1 cellular context compared by ENCODE assay signal in the genomic region with DNA sequence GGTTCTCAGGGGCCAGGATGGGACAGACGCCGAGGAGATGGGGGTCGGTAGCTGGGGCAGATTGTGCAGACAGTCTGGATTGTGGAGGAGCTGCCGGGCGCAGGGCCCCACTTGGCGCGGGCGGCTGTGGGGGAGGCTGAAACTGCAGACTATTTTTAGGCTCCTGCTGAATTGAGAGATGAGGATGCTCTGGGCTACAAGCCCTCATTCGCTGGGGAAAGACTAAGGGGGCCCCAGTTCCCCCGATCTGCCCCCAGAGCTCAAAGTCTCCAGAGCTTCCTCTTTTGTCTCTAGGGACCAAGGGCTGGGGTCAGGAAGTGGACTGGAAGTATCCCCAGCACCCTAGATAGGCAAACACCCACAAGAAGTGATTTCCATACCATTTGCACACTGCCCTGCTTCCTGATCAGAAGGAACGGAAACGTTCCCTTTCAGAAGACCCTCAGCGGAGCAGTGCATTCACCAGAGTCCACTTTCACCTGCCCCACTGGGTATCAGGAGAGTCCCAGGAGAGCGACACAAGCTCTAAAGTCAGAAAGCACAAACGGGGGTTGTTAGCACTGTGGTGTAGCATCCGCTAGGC.
TF ChIP-seq lines count a peak whose summit lies in the region.

No MANE protein-coding gene starts in this region.

TF ChIP-seq in WTC11, 78 proteins besides CTCF, POLR2A, EP300 and RAD21 (continued from another document):
- TF ChIP-seq, protein P1, sequence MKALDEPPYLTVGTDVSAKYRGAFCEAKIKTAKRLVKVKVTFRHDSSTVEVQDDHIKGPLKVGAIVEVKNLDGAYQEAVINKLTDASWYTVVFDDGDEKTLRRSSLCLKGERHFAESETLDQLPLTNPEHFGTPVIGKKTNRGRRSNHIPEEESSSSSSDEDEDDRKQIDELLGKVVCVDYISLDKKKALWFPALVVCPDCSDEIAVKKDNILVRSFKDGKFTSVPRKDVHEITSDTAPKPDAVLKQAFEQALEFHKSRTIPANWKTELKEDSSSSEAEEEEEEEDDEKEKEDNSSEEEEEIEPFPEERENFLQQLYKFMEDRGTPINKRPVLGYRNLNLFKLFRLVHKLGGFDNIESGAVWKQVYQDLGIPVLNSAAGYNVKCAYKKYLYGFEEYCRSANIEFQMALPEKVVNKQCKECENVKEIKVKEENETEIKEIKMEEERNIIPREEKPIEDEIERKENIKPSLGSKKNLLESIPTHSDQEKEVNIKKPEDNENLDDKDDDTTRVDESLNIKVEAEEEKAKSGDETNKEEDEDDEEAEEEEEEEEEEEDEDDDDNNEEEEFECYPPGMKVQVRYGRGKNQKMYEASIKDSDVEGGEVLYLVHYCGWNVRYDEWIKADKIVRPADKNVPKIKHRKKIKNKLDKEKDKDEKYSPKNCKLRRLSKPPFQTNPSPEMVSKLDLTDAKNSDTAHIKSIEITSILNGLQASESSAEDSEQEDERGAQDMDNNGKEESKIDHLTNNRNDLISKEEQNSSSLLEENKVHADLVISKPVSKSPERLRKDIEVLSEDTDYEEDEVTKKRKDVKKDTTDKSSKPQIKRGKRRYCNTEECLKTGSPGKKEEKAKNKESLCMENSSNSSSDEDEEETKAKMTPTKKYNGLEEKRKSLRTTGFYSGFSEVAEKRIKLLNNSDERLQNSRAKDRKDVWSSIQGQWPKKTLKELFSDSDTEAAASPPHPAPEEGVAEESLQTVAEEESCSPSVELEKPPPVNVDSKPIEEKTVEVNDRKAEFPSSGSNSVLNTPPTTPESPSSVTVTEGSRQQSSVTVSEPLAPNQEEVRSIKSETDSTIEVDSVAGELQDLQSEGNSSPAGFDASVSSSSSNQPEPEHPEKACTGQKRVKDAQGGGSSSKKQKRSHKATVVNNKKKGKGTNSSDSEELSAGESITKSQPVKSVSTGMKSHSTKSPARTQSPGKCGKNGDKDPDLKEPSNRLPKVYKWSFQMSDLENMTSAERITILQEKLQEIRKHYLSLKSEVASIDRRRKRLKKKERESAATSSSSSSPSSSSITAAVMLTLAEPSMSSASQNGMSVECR (CRISPR knock-in tag; IDR thresholded peaks at IDR 0.05; ENCODE audit: borderline replicate concordance): no peak
- TF ChIP-seq SP1 (CRISPR knock-in tag; conservative IDR thresholded peaks at IDR 0.05) (no peak), GABPB1 (CRISPR knock-in tag; IDR thresholded peaks at IDR 0.05) (no peak)
- TF ChIP-seq, protein P2, sequence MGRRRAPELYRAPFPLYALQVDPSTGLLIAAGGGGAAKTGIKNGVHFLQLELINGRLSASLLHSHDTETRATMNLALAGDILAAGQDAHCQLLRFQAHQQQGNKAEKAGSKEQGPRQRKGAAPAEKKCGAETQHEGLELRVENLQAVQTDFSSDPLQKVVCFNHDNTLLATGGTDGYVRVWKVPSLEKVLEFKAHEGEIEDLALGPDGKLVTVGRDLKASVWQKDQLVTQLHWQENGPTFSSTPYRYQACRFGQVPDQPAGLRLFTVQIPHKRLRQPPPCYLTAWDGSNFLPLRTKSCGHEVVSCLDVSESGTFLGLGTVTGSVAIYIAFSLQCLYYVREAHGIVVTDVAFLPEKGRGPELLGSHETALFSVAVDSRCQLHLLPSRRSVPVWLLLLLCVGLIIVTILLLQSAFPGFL (CRISPR knock-in tag; IDR thresholded peaks at IDR 0.05; ENCODE audit: borderline replicate concordance): no peak
- TF ChIP-seq, protein P3, sequence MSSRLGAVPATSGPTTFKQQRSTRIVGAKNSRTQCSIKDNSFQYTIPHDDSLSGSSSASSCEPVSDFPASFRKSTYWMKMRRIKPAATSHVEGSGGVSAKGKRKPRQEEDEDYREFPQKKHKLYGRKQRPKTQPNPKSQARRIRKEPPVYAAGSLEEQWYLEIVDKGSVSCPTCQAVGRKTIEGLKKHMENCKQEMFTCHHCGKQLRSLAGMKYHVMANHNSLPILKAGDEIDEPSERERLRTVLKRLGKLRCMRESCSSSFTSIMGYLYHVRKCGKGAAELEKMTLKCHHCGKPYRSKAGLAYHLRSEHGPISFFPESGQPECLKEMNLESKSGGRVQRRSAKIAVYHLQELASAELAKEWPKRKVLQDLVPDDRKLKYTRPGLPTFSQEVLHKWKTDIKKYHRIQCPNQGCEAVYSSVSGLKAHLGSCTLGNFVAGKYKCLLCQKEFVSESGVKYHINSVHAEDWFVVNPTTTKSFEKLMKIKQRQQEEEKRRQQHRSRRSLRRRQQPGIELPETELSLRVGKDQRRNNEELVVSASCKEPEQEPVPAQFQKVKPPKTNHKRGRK (CRISPR knock-in tag; IDR thresholded peaks at IDR 0.05; ENCODE audit: borderline replicate concordance): no peak
- TF ChIP-seq, protein P4, sequence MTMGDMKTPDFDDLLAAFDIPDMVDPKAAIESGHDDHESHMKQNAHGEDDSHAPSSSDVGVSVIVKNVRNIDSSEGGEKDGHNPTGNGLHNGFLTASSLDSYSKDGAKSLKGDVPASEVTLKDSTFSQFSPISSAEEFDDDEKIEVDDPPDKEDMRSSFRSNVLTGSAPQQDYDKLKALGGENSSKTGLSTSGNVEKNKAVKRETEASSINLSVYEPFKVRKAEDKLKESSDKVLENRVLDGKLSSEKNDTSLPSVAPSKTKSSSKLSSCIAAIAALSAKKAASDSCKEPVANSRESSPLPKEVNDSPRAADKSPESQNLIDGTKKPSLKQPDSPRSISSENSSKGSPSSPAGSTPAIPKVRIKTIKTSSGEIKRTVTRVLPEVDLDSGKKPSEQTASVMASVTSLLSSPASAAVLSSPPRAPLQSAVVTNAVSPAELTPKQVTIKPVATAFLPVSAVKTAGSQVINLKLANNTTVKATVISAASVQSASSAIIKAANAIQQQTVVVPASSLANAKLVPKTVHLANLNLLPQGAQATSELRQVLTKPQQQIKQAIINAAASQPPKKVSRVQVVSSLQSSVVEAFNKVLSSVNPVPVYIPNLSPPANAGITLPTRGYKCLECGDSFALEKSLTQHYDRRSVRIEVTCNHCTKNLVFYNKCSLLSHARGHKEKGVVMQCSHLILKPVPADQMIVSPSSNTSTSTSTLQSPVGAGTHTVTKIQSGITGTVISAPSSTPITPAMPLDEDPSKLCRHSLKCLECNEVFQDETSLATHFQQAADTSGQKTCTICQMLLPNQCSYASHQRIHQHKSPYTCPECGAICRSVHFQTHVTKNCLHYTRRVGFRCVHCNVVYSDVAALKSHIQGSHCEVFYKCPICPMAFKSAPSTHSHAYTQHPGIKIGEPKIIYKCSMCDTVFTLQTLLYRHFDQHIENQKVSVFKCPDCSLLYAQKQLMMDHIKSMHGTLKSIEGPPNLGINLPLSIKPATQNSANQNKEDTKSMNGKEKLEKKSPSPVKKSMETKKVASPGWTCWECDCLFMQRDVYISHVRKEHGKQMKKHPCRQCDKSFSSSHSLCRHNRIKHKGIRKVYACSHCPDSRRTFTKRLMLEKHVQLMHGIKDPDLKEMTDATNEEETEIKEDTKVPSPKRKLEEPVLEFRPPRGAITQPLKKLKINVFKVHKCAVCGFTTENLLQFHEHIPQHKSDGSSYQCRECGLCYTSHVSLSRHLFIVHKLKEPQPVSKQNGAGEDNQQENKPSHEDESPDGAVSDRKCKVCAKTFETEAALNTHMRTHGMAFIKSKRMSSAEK (CRISPR knock-in tag; IDR thresholded peaks at IDR 0.05; ENCODE audit: borderline replicate concordance): no peak
